ENCODE assay signal across 8 cellular contexts in the genomic region with DNA sequence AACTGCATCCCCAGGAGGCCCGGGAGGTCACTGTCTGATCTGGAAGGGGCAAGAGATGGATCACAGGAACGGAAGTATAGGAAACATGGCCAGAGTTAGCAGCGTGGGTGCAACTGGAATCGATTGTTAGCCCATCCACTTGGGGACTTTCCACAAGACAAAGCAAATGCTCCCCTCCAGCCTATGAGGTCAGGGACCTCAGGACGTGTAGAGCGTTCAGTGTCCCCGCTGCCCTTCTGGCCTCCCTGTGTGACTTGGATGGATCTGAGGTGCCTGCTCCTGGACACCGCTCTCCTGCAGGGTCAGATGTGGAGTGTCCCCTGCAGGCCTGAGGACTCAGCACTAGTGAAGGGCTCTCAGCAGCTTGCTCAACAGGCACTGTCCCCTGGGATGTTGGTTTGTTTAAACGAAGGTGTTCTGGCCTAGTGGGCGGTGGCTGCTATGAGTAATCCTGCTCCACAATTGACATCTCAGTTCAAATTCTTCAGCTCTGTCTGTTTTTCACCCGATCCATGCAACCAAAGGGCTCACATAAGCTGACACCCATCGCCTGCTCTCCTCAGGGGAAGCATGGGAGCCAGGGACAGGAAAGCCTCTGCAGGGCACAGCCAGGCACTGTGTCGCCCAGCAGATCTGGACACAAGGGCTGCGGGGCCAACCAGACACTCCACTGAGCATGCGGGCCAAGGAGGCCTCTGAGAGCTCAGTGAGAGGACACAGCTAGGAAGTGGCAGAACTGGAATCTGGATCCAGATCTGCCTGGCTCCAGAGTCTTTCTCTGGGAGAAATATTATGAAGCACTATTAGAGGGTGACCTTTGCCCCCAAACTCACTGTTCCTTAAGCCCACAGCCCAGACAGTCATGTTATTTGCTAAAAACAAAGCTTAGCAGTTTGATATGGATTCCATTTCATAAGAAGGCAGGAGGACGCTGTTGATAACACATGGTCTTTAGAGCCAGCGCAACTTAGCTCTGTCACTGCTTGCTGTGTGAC.
DNase-seq lines count a peak whose midpoint lies in the region; ATAC-seq and TF ChIP-seq lines count a peak whose summit lies in the region.

No MANE protein-coding gene starts in this region.

- H3K4me3 ChIP-seq in vagina: no peak overlapping the region

- DNase-seq in Ammon's horn (ENCODE audit: low spot score) (peak; percentile 39), T1000 (lab: John Stamatoyannopoulos, UW) (peak; percentile 43), kidney glomerular epithelial cell (lab: John Stamatoyannopoulos, UW) (peak; percentile 22), vagina (ENCODE audit: extremely low spot score in 2 of 2) (no peak), NCI-H2029 treated with DMSO at 0.1 percent for 48 hours (lab: John Stamatoyannopoulos, UW) (no peak)
- no peak for DNase-seq in central memory CD4-positive, alpha-beta T cell

- H3K27ac ChIP-seq in vagina: peak overlapping the region; percentile 49

- H3K27me3 ChIP-seq in vagina: no peaks in the 10 kb centered on the region

- in situ Hi-C loops in GM18951 (cut with MboI; ENCODE audit: low sequenced_read_pairs, unreplicated experiment): no loop called here

- no peaks in the 10 kb centered on the region for H3K9me3 ChIP-seq in vagina

- no peak for TF ChIP-seq CTCF in vagina (IDR thresholded peaks at IDR 0.05)

- TF ChIP-seq POLR2A in GM18951 (IDR thresholded peaks at IDR 0.05; ENCODE audit: extremely low read depth, insufficient read depth, insufficient read length): peak; percentile 51
- no peak for TF ChIP-seq POLR2A in vagina (IDR thresholded peaks at IDR 0.05)

- intact Hi-C loops in vagina (cut with DNase I): no loop called here

- H3K36me3 ChIP-seq in vagina: no peaks in the 10 kb centered on the region

- peaks cover 20% of the 10 kb centered on the region for H3K4me1 ChIP-seq in vagina

- ATAC-seq in HG03060 (IDR thresholded peaks at IDR 0.05; ENCODE audit: low read depth, unreplicated experiment): peak; percentile 94

Comparison
In these comparisons a context has a peak if more than half of its experiments do, and no peak if none do; other contexts are left out.
1. DNase-seq: peak in Ammon's horn (single experiment), T1000 (single experiment) and kidney glomerular epithelial cell (single experiment); none in vagina (0 of 2), central memory CD4-positive, alpha-beta T cell (single experiment) and NCI-H2029 treated with DMSO at 0.1 percent for 48 hours (single experiment).